ENCODE assay signal across 1 cellular context in the genomic region with DNA sequence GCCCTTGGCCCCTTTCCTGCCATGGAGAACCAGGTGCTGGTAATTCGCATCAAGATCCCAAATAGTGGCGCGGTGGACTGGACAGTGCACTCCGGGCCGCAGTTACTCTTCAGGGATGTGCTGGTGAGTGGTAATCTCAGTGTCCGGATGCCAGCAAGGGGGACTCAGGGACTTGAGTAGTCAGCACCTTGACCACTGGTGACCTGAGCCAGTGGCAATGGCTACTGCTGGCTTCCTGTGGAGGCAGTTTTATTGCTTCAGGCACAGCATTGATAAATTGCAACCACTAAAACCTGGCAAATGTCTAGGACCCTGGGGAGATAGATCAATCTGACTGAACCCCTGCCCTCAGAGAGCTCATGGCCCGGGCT.
A peak's percentile ranks its signal among the peaks of the same experiment; 100 is the strongest.
TF ChIP-seq lines count a peak whose summit lies in the region.

No MANE protein-coding gene starts in this region.

TF ChIP-seq in K562, 482 proteins besides CTCF, POLR2A, EP300 and RAD21 (continued from another document):
- TF ChIP-seq ETV1 (tag; conservative IDR thresholded peaks at IDR 0.05; ENCODE audit: low read depth) (peak; percentile 34; the same call in 1 of the 2 replicates), NR2F6 (CRISPR knock-in tag; IDR thresholded peaks at IDR 0.05) (no peak), ZNF217 (CRISPR knock-in tag; IDR thresholded peaks at IDR 0.05) (no peak), HDAC3 (IDR thresholded peaks at IDR 0.05; ENCODE audit: borderline replicate concordance, partially characterized antibody) (no peak), ARHGAP35 (IDR thresholded peaks at IDR 0.05; ENCODE audit: partially characterized antibody) (no peak), PTBP1 (IDR thresholded peaks at IDR 0.05; ENCODE audit: low read depth, low read length) (no peak), CCNT2 (IDR thresholded peaks at IDR 0.05; ENCODE audit: borderline replicate concordance, extremely low read depth, insufficient read length, low read depth, low read length) (no peak), CEBPB (tag; IDR thresholded peaks at IDR 0.05) (no peak), FOXK1 (CRISPR knock-in tag; IDR thresholded peaks at IDR 0.05; ENCODE audit: borderline replicate concordance) (no peak), JUND (IDR thresholded peaks at IDR 0.05; ENCODE audit: borderline replicate concordance, low read depth, low read length) (no peak), JUND (tag; IDR thresholded peaks at IDR 0.05; ENCODE audit: borderline replicate concordance, low read depth, low read length) (no peak), MIER1 (IDR thresholded peaks at IDR 0.05; ENCODE audit: low read depth) (no peak), HDGF (IDR thresholded peaks at IDR 0.05) (0 out of 2 replicates have a peak, but pooled peaks have one; percentile 2), TARDBP (IDR thresholded peaks at IDR 0.05) (no peak), U2AF2 (optimal IDR thresholded peaks at IDR 0.05; ENCODE audit: low read depth, low read length) (no peak), ELF4 (CRISPR knock-in tag; IDR thresholded peaks at IDR 0.05) (no peak), MCM5 (IDR thresholded peaks at IDR 0.05; ENCODE audit: low read depth) (no peak), RBFOX2 (IDR thresholded peaks at IDR 0.05; ENCODE audit: low read depth, low read length) (no peak), NCOA4 (IDR thresholded peaks at IDR 0.05; ENCODE audit: partially characterized antibody) (no peak), EP400 (IDR thresholded peaks at IDR 0.05) (no peak), NCOA1 (IDR thresholded peaks at IDR 0.05; ENCODE audit: low read depth) (no peak), PHB2 (IDR thresholded peaks at IDR 0.05; ENCODE audit: low read depth) (no peak), ETV6 (IDR thresholded peaks at IDR 0.05; ENCODE audit: borderline replicate concordance in 1 of 2, low read depth in 2 of 2, low read length in 1 of 2) (no peak), ETV6 (CRISPR knock-in tag; IDR thresholded peaks at IDR 0.05; ENCODE audit: borderline replicate concordance) (no peak), HNRNPK (IDR thresholded peaks at IDR 0.05; ENCODE audit: low read depth, low read length, poor library complexity, severe bottlenecking) (no peak), CBX3 (IDR thresholded peaks at IDR 0.05; ENCODE audit: borderline replicate concordance in 1 of 2, low read length in 2 of 2) (no peak), STAG1 (CRISPR knock-in tag; IDR thresholded peaks at IDR 0.05; ENCODE audit: borderline replicate concordance) (no peak), ZNF146 (CRISPR knock-in tag; IDR thresholded peaks at IDR 0.05; ENCODE audit: unreplicated experiment) (no peak), ZNF695 (CRISPR knock-in tag; IDR thresholded peaks at IDR 0.05) (no peak), ZNF583 (CRISPR knock-in tag; IDR thresholded peaks at IDR 0.05) (no peak), RBM34 (IDR thresholded peaks at IDR 0.05; ENCODE audit: borderline replicate concordance, insufficient read depth, low read length) (no peak)
- TF ChIP-seq, protein P1, sequence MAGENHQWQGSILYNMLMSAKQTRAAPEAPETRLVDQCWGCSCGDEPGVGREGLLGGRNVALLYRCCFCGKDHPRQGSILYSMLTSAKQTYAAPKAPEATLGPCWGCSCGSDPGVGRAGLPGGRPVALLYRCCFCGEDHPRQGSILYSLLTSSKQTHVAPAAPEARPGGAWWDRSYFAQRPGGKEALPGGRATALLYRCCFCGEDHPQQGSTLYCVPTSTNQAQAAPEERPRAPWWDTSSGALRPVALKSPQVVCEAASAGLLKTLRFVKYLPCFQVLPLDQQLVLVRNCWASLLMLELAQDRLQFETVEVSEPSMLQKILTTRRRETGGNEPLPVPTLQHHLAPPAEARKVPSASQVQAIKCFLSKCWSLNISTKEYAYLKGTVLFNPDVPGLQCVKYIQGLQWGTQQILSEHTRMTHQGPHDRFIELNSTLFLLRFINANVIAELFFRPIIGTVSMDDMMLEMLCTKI (IDR thresholded peaks at IDR 0.05; ENCODE audit: partially characterized antibody) = no peak
- TF ChIP-seq, protein P2, sequence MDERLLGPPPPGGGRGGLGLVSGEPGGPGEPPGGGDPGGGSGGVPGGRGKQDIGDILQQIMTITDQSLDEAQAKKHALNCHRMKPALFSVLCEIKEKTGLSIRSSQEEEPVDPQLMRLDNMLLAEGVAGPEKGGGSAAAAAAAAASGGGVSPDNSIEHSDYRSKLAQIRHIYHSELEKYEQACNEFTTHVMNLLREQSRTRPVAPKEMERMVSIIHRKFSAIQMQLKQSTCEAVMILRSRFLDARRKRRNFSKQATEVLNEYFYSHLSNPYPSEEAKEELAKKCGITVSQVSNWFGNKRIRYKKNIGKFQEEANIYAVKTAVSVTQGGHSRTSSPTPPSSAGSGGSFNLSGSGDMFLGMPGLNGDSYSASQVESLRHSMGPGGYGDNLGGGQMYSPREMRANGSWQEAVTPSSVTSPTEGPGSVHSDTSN (CRISPR knock-in tag; IDR thresholded peaks at IDR 0.05; ENCODE audit: low read depth) = no peak
- TF ChIP-seq, protein P2 (tag; conservative IDR thresholded peaks at IDR 0.05; ENCODE audit: low read depth) = peak; percentile 59
- TF ChIP-seq, protein P3, sequence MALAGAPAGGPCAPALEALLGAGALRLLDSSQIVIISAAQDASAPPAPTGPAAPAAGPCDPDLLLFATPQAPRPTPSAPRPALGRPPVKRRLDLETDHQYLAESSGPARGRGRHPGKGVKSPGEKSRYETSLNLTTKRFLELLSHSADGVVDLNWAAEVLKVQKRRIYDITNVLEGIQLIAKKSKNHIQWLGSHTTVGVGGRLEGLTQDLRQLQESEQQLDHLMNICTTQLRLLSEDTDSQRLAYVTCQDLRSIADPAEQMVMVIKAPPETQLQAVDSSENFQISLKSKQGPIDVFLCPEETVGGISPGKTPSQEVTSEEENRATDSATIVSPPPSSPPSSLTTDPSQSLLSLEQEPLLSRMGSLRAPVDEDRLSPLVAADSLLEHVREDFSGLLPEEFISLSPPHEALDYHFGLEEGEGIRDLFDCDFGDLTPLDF (CRISPR knock-in tag; IDR thresholded peaks at IDR 0.05) = no peak
- TF ChIP-seq, protein P4, sequence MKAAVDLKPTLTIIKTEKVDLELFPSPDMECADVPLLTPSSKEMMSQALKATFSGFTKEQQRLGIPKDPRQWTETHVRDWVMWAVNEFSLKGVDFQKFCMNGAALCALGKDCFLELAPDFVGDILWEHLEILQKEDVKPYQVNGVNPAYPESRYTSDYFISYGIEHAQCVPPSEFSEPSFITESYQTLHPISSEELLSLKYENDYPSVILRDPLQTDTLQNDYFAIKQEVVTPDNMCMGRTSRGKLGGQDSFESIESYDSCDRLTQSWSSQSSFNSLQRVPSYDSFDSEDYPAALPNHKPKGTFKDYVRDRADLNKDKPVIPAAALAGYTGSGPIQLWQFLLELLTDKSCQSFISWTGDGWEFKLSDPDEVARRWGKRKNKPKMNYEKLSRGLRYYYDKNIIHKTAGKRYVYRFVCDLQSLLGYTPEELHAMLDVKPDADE (conservative IDR thresholded peaks at IDR 0.05; ENCODE audit: control insufficient read depth, low read depth, low read length) = no peak
- TF ChIP-seq, protein P5, sequence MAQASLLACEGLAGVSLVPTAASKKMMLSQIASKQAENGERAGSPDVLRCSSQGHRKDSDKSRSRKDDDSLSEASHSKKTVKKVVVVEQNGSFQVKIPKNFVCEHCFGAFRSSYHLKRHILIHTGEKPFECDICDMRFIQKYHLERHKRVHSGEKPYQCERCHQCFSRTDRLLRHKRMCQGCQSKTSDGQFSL (CRISPR knock-in tag; IDR thresholded peaks at IDR 0.05) = 0 out of 2 replicates have a peak, but pooled peaks have one; percentile 9
- TF ChIP-seq, protein P5 (tag; IDR thresholded peaks at IDR 0.05) = no peak
- TF ChIP-seq, protein P6, sequence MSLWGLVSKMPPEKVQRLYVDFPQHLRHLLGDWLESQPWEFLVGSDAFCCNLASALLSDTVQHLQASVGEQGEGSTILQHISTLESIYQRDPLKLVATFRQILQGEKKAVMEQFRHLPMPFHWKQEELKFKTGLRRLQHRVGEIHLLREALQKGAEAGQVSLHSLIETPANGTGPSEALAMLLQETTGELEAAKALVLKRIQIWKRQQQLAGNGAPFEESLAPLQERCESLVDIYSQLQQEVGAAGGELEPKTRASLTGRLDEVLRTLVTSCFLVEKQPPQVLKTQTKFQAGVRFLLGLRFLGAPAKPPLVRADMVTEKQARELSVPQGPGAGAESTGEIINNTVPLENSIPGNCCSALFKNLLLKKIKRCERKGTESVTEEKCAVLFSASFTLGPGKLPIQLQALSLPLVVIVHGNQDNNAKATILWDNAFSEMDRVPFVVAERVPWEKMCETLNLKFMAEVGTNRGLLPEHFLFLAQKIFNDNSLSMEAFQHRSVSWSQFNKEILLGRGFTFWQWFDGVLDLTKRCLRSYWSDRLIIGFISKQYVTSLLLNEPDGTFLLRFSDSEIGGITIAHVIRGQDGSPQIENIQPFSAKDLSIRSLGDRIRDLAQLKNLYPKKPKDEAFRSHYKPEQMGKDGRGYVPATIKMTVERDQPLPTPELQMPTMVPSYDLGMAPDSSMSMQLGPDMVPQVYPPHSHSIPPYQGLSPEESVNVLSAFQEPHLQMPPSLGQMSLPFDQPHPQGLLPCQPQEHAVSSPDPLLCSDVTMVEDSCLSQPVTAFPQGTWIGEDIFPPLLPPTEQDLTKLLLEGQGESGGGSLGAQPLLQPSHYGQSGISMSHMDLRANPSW (CRISPR knock-in tag; IDR thresholded peaks at IDR 0.05) = no peak
- TF ChIP-seq, protein P7, sequence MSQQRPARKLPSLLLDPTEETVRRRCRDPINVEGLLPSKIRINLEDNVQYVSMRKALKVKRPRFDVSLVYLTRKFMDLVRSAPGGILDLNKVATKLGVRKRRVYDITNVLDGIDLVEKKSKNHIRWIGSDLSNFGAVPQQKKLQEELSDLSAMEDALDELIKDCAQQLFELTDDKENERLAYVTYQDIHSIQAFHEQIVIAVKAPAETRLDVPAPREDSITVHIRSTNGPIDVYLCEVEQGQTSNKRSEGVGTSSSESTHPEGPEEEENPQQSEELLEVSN (IDR thresholded peaks at IDR 0.05; ENCODE audit: borderline replicate concordance in 1 of 2, extremely low read depth in 1 of 2, insufficient read depth in 1 of 2, insufficient read length in 1 of 2, low read depth in 1 of 2, low read length in 1 of 2, poor library complexity in 1 of 2, severe bottlenecking in 1 of 2) = no peak
